ENCODE assay signal across 18 cellular contexts in genomic region chr20:53599910-53600632, GRCh38. TPM values are rescaled to one million over a fixed set of nuclear protein-coding genes. Genes with fewer than 3 reads are reported as not detected.
DNase-seq lines count a peak whose midpoint lies in the region; ATAC-seq and TF ChIP-seq lines count a peak whose summit lies in the region.
"Had no signal": no experiment of that assay in that cellular context is flagged by ENCODE, and none has a peak within 500 bp of the region (broad histone marks: within the 10 kb centered on the region; RNA-seq: fewer than 3 reads in every experiment).

No MANE protein-coding gene starts in this region.

- peak overlapping the region in 6 of 11 experiments; percentile 1 to 46 (median 8); a peak in 4 of 22 replicates for H3K4me2 ChIP-seq in BLaER1 treated with 17β-estradiol and CSF1 and Interleukin-3, amounts not matched to agents 10 nM and 100 nM

- TF ChIP-seq CTCF in A673 (conservative IDR thresholded peaks at IDR 0.05; ENCODE audit: low read depth, low read length) (no peak), VCaP (conservative IDR thresholded peaks at IDR 0.05) (no peak)

- H3K9me3 Mint-ChIP-seq in naive thymus-derived CD8-positive, alpha-beta T cell = no peaks in the 10 kb centered on the region
- H3K9me3 Mint-ChIP-seq in stimulated activated memory B cell treated with anti-CD40 and anti-IgM and Interleukin-4, amounts not matched to agents 10 μg/mL and 1 μg/mL and 100 μg/mL, for 72 hours = no peaks in the 10 kb centered on the region

- H3K27me3 ChIP-seq in A673 (replicated peaks; ENCODE audit: insufficient read depth, low read depth, low read length, poor library complexity) = no peaks in the 10 kb centered on the region
- H3K27me3 ChIP-seq in BLaER1 treated with 17β-estradiol and CSF1 and Interleukin-3, amounts not matched to agents 10 nM and 100 nM = no peaks in the 10 kb centered on the region
- H3K27me3 ChIP-seq: colonic mucosa, foreskin keratinocyte, sigmoid colon, SJSA1 had no signal

- no peak for ATAC-seq in naive thymus-derived CD8-positive, alpha-beta T cell
- no peak for ATAC-seq in stimulated activated memory B cell treated with anti-CD40 and anti-IgM and Interleukin-4, amounts not matched to agents 10 μg/mL and 1 μg/mL and 100 μg/mL, for 72 hours
- ATAC-seq in GM18870 (IDR thresholded peaks at IDR 0.05; ENCODE audit: unreplicated experiment) = no peak
- ATAC-seq: foreskin keratinocyte, left colon, mucosa of descending colon had no signal

- no peaks in the 10 kb centered on the region for H3K27me3 Mint-ChIP-seq in naive thymus-derived CD8-positive, alpha-beta T cell
- H3K27me3 Mint-ChIP-seq in stimulated activated memory B cell treated with anti-CD40 and anti-IgM and Interleukin-4, amounts not matched to agents 10 μg/mL and 1 μg/mL and 100 μg/mL, for 72 hours = no peaks in the 10 kb centered on the region

- POLR2A ChIA-PET in A673 (lab: Charles Lee; ENCODE audit: low non-redundant PET) = no interaction called here
- POLR2A ChIA-PET in naive thymus-derived CD8-positive, alpha-beta T cell (lab: Charles Lee) = interaction anchor here (0.8 to 8.4 kb wide), 3 partner anchors 11 to 42 kb away, joined by 3 to 143 read pairs (median 5); no protein-coding TSS in a partner anchor

- intact Hi-C loops in A673 (cut with micrococcal nuclease; ENCODE audit: unreplicated experiment) = loop anchor here (5.0 to 10.0 kb wide), 3 partner anchors 77 to 227 kb away; no protein-coding TSS in a partner anchor

- CTCF ChIA-PET in A673 (lab: Charles Lee) = no interaction called here

- no peaks in the 10 kb centered on the region for H4K20me1 ChIP-seq in BLaER1 treated with 17β-estradiol and CSF1 and Interleukin-3, amounts not matched to agents 10 nM and 100 nM

- H3K27ac ChIP-seq in A673 (ENCODE audit: low read depth, low read length, poor library complexity, severe bottlenecking) = peak overlapping the region; percentile 13
- H3K27ac ChIP-seq in BLaER1 treated with 17β-estradiol and CSF1 and Interleukin-3, amounts not matched to agents 10 nM and 100 nM = peak overlapping the region in 2 of 11 experiments; percentile 7 to 32; a peak in 2 of 22 replicates
- peak overlapping the region; percentile 97 for H3K27ac ChIP-seq in VCaP
- H3K27ac ChIP-seq: colonic mucosa, foreskin keratinocyte, sigmoid colon, SJSA1 had no signal

- no peak overlapping the region for H3K9ac ChIP-seq in BLaER1 treated with 17β-estradiol and CSF1 and Interleukin-3, amounts not matched to agents 10 nM and 100 nM

- no peaks in the 10 kb centered on the region for H3K36me3 ChIP-seq in A673 (ENCODE audit: insufficient read depth, low read length, poor library complexity, severe bottlenecking)
- no peaks in the 10 kb centered on the region for H3K36me3 ChIP-seq in BLaER1 treated with 17β-estradiol and CSF1 and Interleukin-3, amounts not matched to agents 10 nM and 100 nM
- H3K36me3 ChIP-seq: colonic mucosa, sigmoid colon, SJSA1 had no signal

- no peak for DNase-seq in A673 (ENCODE audit: low spot score)
- no peak for DNase-seq in naive thymus-derived CD8-positive, alpha-beta T cell
- DNase-seq in stimulated activated CD4-positive, alpha-beta T cell treated with anti-CD3 and anti-CD28 coated beads, Interleukin-2, amount 100 ng/mL, for 48 hours = no peak
- DNase-seq: activated CD4-positive, alpha-beta T cell treated with anti-CD3 and anti-CD28 coated beads, Interleukin-2, amount 50 U/mL, for 1 hour; foreskin keratinocyte; KBM-7; NCI-H2107; NCI-H524 treated with DMSO at 0.1 percent for 48 hours; substantia nigra had no signal

- H3K9me3 ChIP-seq in A673 (ENCODE audit: low read depth, low read length, poor library complexity, severe bottlenecking) = no peaks in the 10 kb centered on the region
- H3K9me3 ChIP-seq in BLaER1 treated with 17β-estradiol and CSF1 and Interleukin-3, amounts not matched to agents 10 nM and 100 nM (replicated peaks in 1 of 11) = no peaks in the 10 kb centered on the region
- H3K9me3 ChIP-seq: colonic mucosa, mucosa of descending colon, sigmoid colon, SJSA1 had no signal

- H3K4me1 ChIP-seq in A673 (ENCODE audit: insufficient read depth, low read length, poor library complexity, severe bottlenecking) = peaks cover 29% of the 10 kb centered on the region
- peaks cover 20 to 57% (median 37%) of the 10 kb centered on the region in 10 experiments for H3K4me1 ChIP-seq in BLaER1 treated with 17β-estradiol and CSF1 and Interleukin-3, amounts not matched to agents 10 nM and 100 nM
- H3K4me1 ChIP-seq: colonic mucosa had no signal

- H3K27ac Mint-ChIP-seq in naive thymus-derived CD8-positive, alpha-beta T cell = peak overlapping the region; percentile 33 to 99 (median 88)
- no peak overlapping the region for H3K27ac Mint-ChIP-seq in stimulated activated memory B cell treated with anti-CD40 and anti-IgM and Interleukin-4, amounts not matched to agents 10 μg/mL and 1 μg/mL and 100 μg/mL, for 72 hours

- H3K4me3 ChIP-seq in A673 (ENCODE audit: low read depth, low read length, poor library complexity, severe bottlenecking) = no peak overlapping the region
- H3K4me3 ChIP-seq in BLaER1 treated with 17β-estradiol and CSF1 and Interleukin-3, amounts not matched to agents 10 nM and 100 nM = no peak overlapping the region
- H3K4me3 ChIP-seq: colonic mucosa, mucosa of descending colon, sigmoid colon, SJSA1 had no signal

- H3K4me3 Mint-ChIP-seq in naive thymus-derived CD8-positive, alpha-beta T cell = no peak overlapping the region
- H3K4me3 Mint-ChIP-seq in stimulated activated memory B cell treated with anti-CD40 and anti-IgM and Interleukin-4, amounts not matched to agents 10 μg/mL and 1 μg/mL and 100 μg/mL, for 72 hours = no peak overlapping the region

- no TSS peak for BruUV-seq in A673 (replicated peaks; lab: Mats Ljungman, UMichigan)

- peaks cover 0 to 8% (median 0%) of the 10 kb centered on the region in 3 donors for H3K36me3 Mint-ChIP-seq in naive thymus-derived CD8-positive, alpha-beta T cell
- no peaks in the 10 kb centered on the region for H3K36me3 Mint-ChIP-seq in stimulated activated memory B cell treated with anti-CD40 and anti-IgM and Interleukin-4, amounts not matched to agents 10 μg/mL and 1 μg/mL and 100 μg/mL, for 72 hours

- peaks cover 34 to 79% (median 71%) of the 10 kb centered on the region in 4 donors for H3K4me1 Mint-ChIP-seq in naive thymus-derived CD8-positive, alpha-beta T cell
- H3K4me1 Mint-ChIP-seq in stimulated activated memory B cell treated with anti-CD40 and anti-IgM and Interleukin-4, amounts not matched to agents 10 μg/mL and 1 μg/mL and 100 μg/mL, for 72 hours = peaks cover 22% of the 10 kb centered on the region

RNA-seq across cellular contexts. Expression of gene ZNF217, which starts 6.4 kb away (rescaled TPM):
- 27.0 and 37.7 TPM in 2 replicates for total RNA-seq in A673 (2021)
- total RNA-seq in naive thymus-derived CD8-positive, alpha-beta T cell = 100 to 1,000 TPM; 100 to 101 TPM
- polyA plus RNA-seq in naive thymus-derived CD8-positive, alpha-beta T cell = 10 to 100 TPM; 21.5 to 34.2 (median 25.3) TPM
